21 cellular contexts compared by ENCODE assay signal in the genomic region with DNA sequence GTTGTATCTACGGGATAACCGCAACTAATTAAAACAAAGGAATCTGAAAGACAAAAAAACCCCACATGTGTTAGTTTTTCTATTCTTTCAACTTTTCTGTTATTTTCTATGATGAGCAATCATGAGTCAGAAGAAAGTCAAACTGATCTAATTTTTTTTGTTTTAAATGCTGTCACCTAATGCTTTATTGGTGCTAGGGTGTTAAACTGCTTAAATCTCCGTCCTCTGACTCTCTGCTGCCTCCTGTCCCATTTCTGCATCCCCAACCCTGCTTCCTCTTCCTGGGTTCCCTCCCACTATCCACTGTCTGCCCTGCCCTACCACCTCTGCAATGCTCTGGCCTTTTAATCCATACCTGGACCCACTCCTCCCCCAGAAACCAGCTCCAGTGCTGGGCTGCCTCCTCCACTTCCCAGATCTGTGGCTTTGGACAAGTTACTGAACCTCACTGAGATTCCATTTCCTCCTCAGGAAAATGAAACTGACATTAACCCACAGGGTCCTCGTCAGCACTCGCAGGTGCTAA. TPM values are rescaled to one million over a fixed set of nuclear protein-coding genes. Genes with fewer than 3 reads are reported as not detected.
DNase-seq lines count a peak whose midpoint lies in the region; ATAC-seq and TF ChIP-seq lines count a peak whose summit lies in the region.
"Had no signal": no experiment of that assay in that cellular context is flagged by ENCODE, and none has a peak within 500 bp of the region (broad histone marks: within the 10 kb centered on the region; RNA-seq: fewer than 3 reads in every experiment).

No MANE protein-coding gene starts in this region.

- no peaks in the 10 kb centered on the region for H3K4me1 Mint-ChIP-seq in activated naive CD4-positive, alpha-beta T cell treated with anti-CD3 and anti-CD28 coated beads, Interleukin-2, amount 50 U/mL, for 24 hours
- H3K4me1 Mint-ChIP-seq in activated naive CD4-positive, alpha-beta T cell treated with anti-CD3 and anti-CD28 coated beads for 36 hours (ENCODE audit: low read depth): peaks cover 6% of the 10 kb centered on the region
- H3K4me1 Mint-ChIP-seq in activated T-helper 1 cell treated with anti-CD3 and anti-CD28 coated beads, Interleukin-12 subunit alpha, Interleukin-12 subunit beta, Interleukin-2, Interleukin-4 antibody, amounts not matched to agents 30 ng/mL and 10 ng/mL and 1 ng/mL, durations not matched to agents 14 hours and 24 hours and 36 hours (ENCODE audit: low read depth): peaks cover 38% of the 10 kb centered on the region

- no peak for DNase-seq in activated naive CD4-positive, alpha-beta T cell treated with anti-CD3 and anti-CD28 coated beads for 36 hours
- DNase-seq in activated T-helper 1 cell treated with anti-CD3 and anti-CD28 coated beads, Interleukin-12 subunit alpha, Interleukin-12 subunit beta, Interleukin-2, Interleukin-4 antibody, amounts not matched to agents 30 ng/mL and 10 ng/mL and 1 ng/mL, durations not matched to agents 14 hours and 24 hours and 36 hours (ENCODE audit: low spot score): no peak
- DNase-seq in glomerular visceral epithelial cell (ENCODE audit: extremely low spot score) (peak; percentile 30), thoracic aorta (ENCODE audit: low spot score) (no peak), COLO668 (lab: John Stamatoyannopoulos, UW; ENCODE audit: unreplicated experiment) (no peak)
- DNase-seq: activated naive CD4-positive, alpha-beta T cell treated with anti-CD3 and anti-CD28 coated beads, Interleukin-2, amount 50 U/mL, for 16 hours; activated T-cell treated with anti-CD3 and anti-CD28 coated beads, Interleukin-2, amount 50 U/mL, for 48 hours; KBM-7; left colon; naive thymus-derived CD4-positive, alpha-beta T cell; NCI-H748 treated with DMSO at 0.1 percent for 48 hours; ovary; SHP77; substantia nigra had no signal

- H3K4me3 Mint-ChIP-seq in activated naive CD4-positive, alpha-beta T cell treated with anti-CD3 and anti-CD28 coated beads, Interleukin-2, amount 50 U/mL, for 24 hours: no peak overlapping the region
- H3K4me3 Mint-ChIP-seq in activated naive CD4-positive, alpha-beta T cell treated with anti-CD3 and anti-CD28 coated beads for 36 hours: no peak overlapping the region
- H3K4me3 Mint-ChIP-seq in activated T-helper 1 cell treated with anti-CD3 and anti-CD28 coated beads, Interleukin-12 subunit alpha, Interleukin-12 subunit beta, Interleukin-2, Interleukin-4 antibody, amounts not matched to agents 30 ng/mL and 10 ng/mL and 1 ng/mL, durations not matched to agents 14 hours and 24 hours and 36 hours: no peak overlapping the region

- peak overlapping the region; percentile 40 to 42 for H3K27ac ChIP-seq in thoracic aorta
- H3K27ac ChIP-seq: C4-2B, ovary had no signal

- H3K4me3 ChIP-seq in thoracic aorta: no peak overlapping the region
- H3K4me3 ChIP-seq: ovary had no signal

- H3K36me3 ChIP-seq in thoracic aorta: no peaks in the 10 kb centered on the region
- H3K36me3 ChIP-seq: ovary had no signal

- no peak for TF ChIP-seq CTCF in thoracic aorta (IDR thresholded peaks at IDR 0.05)

- CTCF ChIA-PET in activated naive CD4-positive, alpha-beta T cell treated with anti-CD3 and anti-CD28 coated beads for 36 hours (lab: Charles Lee): interaction anchor here (0.9 to 1.5 kb wide), 2 partner anchors 12 to 42 kb away, joined by 3 to 6 read pairs; no protein-coding TSS in a partner anchor

- ATAC-seq in thoracic aorta (ENCODE audit: insufficient number of reproducible peaks, low FRiP score, low read depth) (no peak), GM18868 (IDR thresholded peaks at IDR 0.05; ENCODE audit: unreplicated experiment) (no peak), GM19455 (IDR thresholded peaks at IDR 0.05; ENCODE audit: unreplicated experiment) (no peak)
- ATAC-seq: esophagus mucosa; left colon; naive thymus-derived CD4-positive, alpha-beta T cell; sciatic nerve had no signal

- no peaks in the 10 kb centered on the region for H3K9me3 Mint-ChIP-seq in activated naive CD4-positive, alpha-beta T cell treated with anti-CD3 and anti-CD28 coated beads, Interleukin-2, amount 50 U/mL, for 24 hours
- no peaks in the 10 kb centered on the region for H3K9me3 Mint-ChIP-seq in activated naive CD4-positive, alpha-beta T cell treated with anti-CD3 and anti-CD28 coated beads for 36 hours
- no peaks in the 10 kb centered on the region for H3K9me3 Mint-ChIP-seq in activated T-helper 1 cell treated with anti-CD3 and anti-CD28 coated beads, Interleukin-12 subunit alpha, Interleukin-12 subunit beta, Interleukin-2, Interleukin-4 antibody, amounts not matched to agents 30 ng/mL and 10 ng/mL and 1 ng/mL, durations not matched to agents 14 hours and 24 hours and 36 hours
- H3K9me3 Mint-ChIP-seq: naive thymus-derived CD4-positive, alpha-beta T cell had no signal

- H3K27me3 Mint-ChIP-seq in activated naive CD4-positive, alpha-beta T cell treated with anti-CD3 and anti-CD28 coated beads, Interleukin-2, amount 50 U/mL, for 24 hours: peaks cover 17% of the 10 kb centered on the region
- H3K27me3 Mint-ChIP-seq in activated naive CD4-positive, alpha-beta T cell treated with anti-CD3 and anti-CD28 coated beads for 36 hours (ENCODE audit: low read depth): peaks cover 31% of the 10 kb centered on the region
- peaks cover 8% of the 10 kb centered on the region for H3K27me3 Mint-ChIP-seq in activated T-helper 1 cell treated with anti-CD3 and anti-CD28 coated beads, Interleukin-12 subunit alpha, Interleukin-12 subunit beta, Interleukin-2, Interleukin-4 antibody, amounts not matched to agents 30 ng/mL and 10 ng/mL and 1 ng/mL, durations not matched to agents 14 hours and 24 hours and 36 hours (ENCODE audit: insufficient read depth)

- intact Hi-C loops in activated naive CD4-positive, alpha-beta T cell treated with anti-CD3 and anti-CD28 coated beads for 36 hours (cut with micrococcal nuclease): no loop called here
- intact Hi-C loops in activated T-helper 1 cell treated with anti-CD3 and anti-CD28 coated beads, Interleukin-12 subunit alpha, Interleukin-12 subunit beta, Interleukin-2, Interleukin-4 antibody, amounts not matched to agents 30 ng/mL and 10 ng/mL and 1 ng/mL, durations not matched to agents 14 hours and 24 hours and 36 hours (cut with micrococcal nuclease): no loop called here

- peak overlapping the region; percentile 0 for H3K27ac Mint-ChIP-seq in activated naive CD4-positive, alpha-beta T cell treated with anti-CD3 and anti-CD28 coated beads, Interleukin-2, amount 50 U/mL, for 24 hours
- no peak overlapping the region for H3K27ac Mint-ChIP-seq in activated naive CD4-positive, alpha-beta T cell treated with anti-CD3 and anti-CD28 coated beads for 36 hours
- peak overlapping the region; percentile 49 for H3K27ac Mint-ChIP-seq in activated T-helper 1 cell treated with anti-CD3 and anti-CD28 coated beads, Interleukin-12 subunit alpha, Interleukin-12 subunit beta, Interleukin-2, Interleukin-4 antibody, amounts not matched to agents 30 ng/mL and 10 ng/mL and 1 ng/mL, durations not matched to agents 14 hours and 24 hours and 36 hours
- H3K27ac Mint-ChIP-seq: naive thymus-derived CD4-positive, alpha-beta T cell had no signal

- no peaks in the 10 kb centered on the region for H3K27me3 ChIP-seq in thoracic aorta (replicated peaks; ENCODE audit: insufficient read depth)
- H3K27me3 ChIP-seq: ovary had no signal

- peaks cover 5 to 26% of the 10 kb centered on the region in 2 donors for H3K4me1 ChIP-seq in thoracic aorta (ENCODE audit: control insufficient read depth in 1 of 2, low read depth in 2 of 2)

- no peaks in the 10 kb centered on the region for H3K9me3 ChIP-seq in thoracic aorta
- H3K9me3 ChIP-seq: ovary had no signal

- no peaks in the 10 kb centered on the region for H3K36me3 Mint-ChIP-seq in activated naive CD4-positive, alpha-beta T cell treated with anti-CD3 and anti-CD28 coated beads, Interleukin-2, amount 50 U/mL, for 24 hours
- no peaks in the 10 kb centered on the region for H3K36me3 Mint-ChIP-seq in activated naive CD4-positive, alpha-beta T cell treated with anti-CD3 and anti-CD28 coated beads for 36 hours (ENCODE audit: low read depth)
- H3K36me3 Mint-ChIP-seq in activated T-helper 1 cell treated with anti-CD3 and anti-CD28 coated beads, Interleukin-12 subunit alpha, Interleukin-12 subunit beta, Interleukin-2, Interleukin-4 antibody, amounts not matched to agents 30 ng/mL and 10 ng/mL and 1 ng/mL, durations not matched to agents 14 hours and 24 hours and 36 hours (ENCODE audit: low read depth): peaks cover 3% of the 10 kb centered on the region
- H3K36me3 Mint-ChIP-seq: naive thymus-derived CD4-positive, alpha-beta T cell had no signal

RNA-seq across cellular contexts. Expression of a gene that starts 15.7 kb away (rescaled TPM):
- under 1 TPM; 0.02 to 0.27 TPM for total RNA-seq in activated naive CD4-positive, alpha-beta T cell treated with anti-CD3 and anti-CD28 coated beads for 36 hours
- total RNA-seq in activated T-helper 1 cell treated with anti-CD3 and anti-CD28 coated beads, Interleukin-12 subunit alpha, Interleukin-12 subunit beta, Interleukin-2, Interleukin-4 antibody, amounts not matched to agents 30 ng/mL and 10 ng/mL and 1 ng/mL, durations not matched to agents 14 hours and 24 hours and 36 hours: 6.6 TPM in 2 replicates
- 10 to 100 TPM; 16.9 to 20.3 TPM for total RNA-seq in thoracic aorta
- total RNA-seq: OCI-LY7 had no signal
